8 cellular contexts compared by ENCODE assay signal in the genomic region with DNA sequence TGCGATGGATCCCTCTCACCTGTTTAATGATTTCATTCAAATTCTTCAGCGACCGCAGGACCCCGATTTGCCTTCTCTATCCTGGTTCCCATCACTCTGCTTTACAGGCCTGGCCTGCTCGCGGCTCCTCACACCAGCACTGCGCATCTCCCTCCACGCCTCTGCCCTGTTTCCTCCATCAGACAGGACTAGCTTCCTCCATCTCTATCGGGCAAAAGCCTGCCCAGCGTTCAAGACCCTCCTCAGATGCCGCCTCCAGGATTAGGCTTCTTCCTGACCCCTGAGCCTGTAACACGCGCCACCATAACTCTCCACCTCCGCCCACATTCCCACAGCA.
DNase-seq lines count a peak whose midpoint lies in the region; ATAC-seq and TF ChIP-seq lines count a peak whose summit lies in the region.
"Not testable (repeated sequence)": the region's sequence is repeated elsewhere in the genome, so short reads cannot be mapped to it uniquely, and the experiment has no call there.

No MANE protein-coding gene starts in this region.

- H3K4me3 Mint-ChIP-seq in activated CD8-positive, alpha-beta memory T cell treated with anti-CD3 and anti-CD28 coated beads, Interleukin-2, amount 10 ng/mL, durations not matched to agents 7 days and 5 days = peak overlapping the region; percentile 76
- H3K4me3 Mint-ChIP-seq in glutamatergic neuron (ENCODE audit: unreplicated experiment) = peak overlapping the region; percentile 76

- not testable (repeated sequence) for H3K27me3 ChIP-seq in DOHH2 (ENCODE audit: control insufficient read depth, low read length); OCI-LY1 (ENCODE audit: insufficient read depth, low read length); mesenchymal stem cell (ENCODE audit: control insufficient read depth in 1 of 2, insufficient read depth in 1 of 2, low read length in 2 of 2); gastrocnemius medialis

- H3K4ac ChIP-seq in mesenchymal stem cell (ENCODE audit: low read depth in 1 of 2, low read length in 2 of 2) = not testable (repeated sequence)

- peaks cover 37% of the 10 kb centered on the region for H3K4me1 Mint-ChIP-seq in activated CD8-positive, alpha-beta memory T cell treated with anti-CD3 and anti-CD28 coated beads, Interleukin-2, amount 10 ng/mL, durations not matched to agents 7 days and 5 days
- H3K4me1 Mint-ChIP-seq in glutamatergic neuron (ENCODE audit: low read depth, unreplicated experiment) = not testable (repeated sequence)

- ATAC-seq in activated CD8-positive, alpha-beta memory T cell treated with anti-CD3 and anti-CD28 coated beads, Interleukin-2, amount 10 ng/mL, durations not matched to agents 7 days and 5 days; gastrocnemius medialis: not testable (repeated sequence)

- H3K4me3 ChIP-seq in DOHH2 (ENCODE audit: low read length) (peak overlapping the region; percentile 99), OCI-LY1 (ENCODE audit: low read depth, low read length, poor library complexity, severe bottlenecking) (peak overlapping the region; percentile 99), mesenchymal stem cell (ENCODE audit: insufficient read depth in 1 of 2, low read depth in 1 of 2, low read length in 2 of 2) (peak overlapping the region; percentile 55 to 87), gastrocnemius medialis (peak overlapping the region; percentile 50 to 85 (median 81)), urinary bladder (ENCODE audit: low read depth, low read length) (peak overlapping the region; percentile 70)

- H2AK5ac ChIP-seq in mesenchymal stem cell (ENCODE audit: low read length, severe bottlenecking) = not testable (repeated sequence)

- not testable (repeated sequence) for H3F3A ChIP-seq in DOHH2 (ENCODE audit: control insufficient read depth, insufficient read depth); OCI-LY1 (ENCODE audit: insufficient read depth, low read length)

- H3K23ac ChIP-seq in mesenchymal stem cell (ENCODE audit: low read length in 2 of 2) = not testable (repeated sequence)

- H3K27me3 Mint-ChIP-seq in activated CD8-positive, alpha-beta memory T cell treated with anti-CD3 and anti-CD28 coated beads, Interleukin-2, amount 10 ng/mL, durations not matched to agents 7 days and 5 days; glutamatergic neuron (ENCODE audit: unreplicated experiment): not testable (repeated sequence)

- CTCF ChIA-PET in activated CD8-positive, alpha-beta memory T cell treated with anti-CD3 and anti-CD28 coated beads, Interleukin-2, amount 10 ng/mL, durations not matched to agents 7 days and 5 days (lab: Charles Lee) = not testable (repeated sequence)

- H3K4me2 ChIP-seq in DOHH2 (ENCODE audit: low read length) (peak overlapping the region; percentile 69), OCI-LY1 (ENCODE audit: low read length) (peak overlapping the region; percentile 79), mesenchymal stem cell (ENCODE audit: low read length, poor library complexity, severe bottlenecking) (peak overlapping the region; percentile 74)

- not testable (repeated sequence) for H4K91ac ChIP-seq in mesenchymal stem cell (ENCODE audit: low read length)

- peak overlapping the region; percentile 69 for H3K9ac ChIP-seq in OCI-LY1 (ENCODE audit: low read length)
- H3K9ac ChIP-seq in mesenchymal stem cell (ENCODE audit: low read length) = peak overlapping the region; percentile 94

- not testable (repeated sequence) for TF ChIP-seq CTCF in DOHH2 (IDR thresholded peaks at IDR 0.05; ENCODE audit: low read depth, low read length, poor library complexity, severe bottlenecking); OCI-LY1 (IDR thresholded peaks at IDR 0.05; ENCODE audit: low read length); glutamatergic neuron (IDR thresholded peaks at IDR 0.05; ENCODE audit: partially characterized antibody, unreplicated experiment); gastrocnemius medialis (IDR thresholded peaks at IDR 0.05 in 4 of 5, conservative IDR thresholded peaks at IDR 0.05 in 1 of 5)

- not testable (repeated sequence) for H3K18ac ChIP-seq in mesenchymal stem cell (ENCODE audit: low read depth in 1 of 2, low read length in 2 of 2)

- H3K27ac Mint-ChIP-seq in activated CD8-positive, alpha-beta memory T cell treated with anti-CD3 and anti-CD28 coated beads, Interleukin-2, amount 10 ng/mL, durations not matched to agents 7 days and 5 days = peak overlapping the region; percentile 79
- not testable (repeated sequence) for H3K27ac Mint-ChIP-seq in glutamatergic neuron (ENCODE audit: unreplicated experiment)

- H4K20me1 ChIP-seq in DOHH2 (ENCODE audit: control insufficient read depth, insufficient read depth, low read depth, low read length); OCI-LY1 (ENCODE audit: insufficient read depth, low read length): not testable (repeated sequence)

- H3K9me2 ChIP-seq in DOHH2 (replicated peaks; ENCODE audit: control insufficient read depth, low read length); OCI-LY1 (ENCODE audit: low read depth, low read length): not testable (repeated sequence)

- not testable (repeated sequence) for H3K9me3 ChIP-seq in DOHH2 (ENCODE audit: control insufficient read depth, insufficient read depth, low read length); OCI-LY1 (ENCODE audit: low read length); mesenchymal stem cell (ENCODE audit: control insufficient read depth, low read length); gastrocnemius medialis

- not testable (repeated sequence) for TF ChIP-seq POLR2A in gastrocnemius medialis (IDR thresholded peaks at IDR 0.05)

- peaks cover 23% of the 10 kb centered on the region for H3K79me2 ChIP-seq in DOHH2 (ENCODE audit: control insufficient read depth, low read length)
- H3K79me2 ChIP-seq in OCI-LY1 (ENCODE audit: insufficient read depth, low read length) = not testable (repeated sequence)

- in situ Hi-C loops in gastrocnemius medialis (cut with MboI; ENCODE audit: low sequenced_read_pairs in 4 of 4) = not testable (repeated sequence)

- not testable (repeated sequence) for H2BK12ac ChIP-seq in mesenchymal stem cell (ENCODE audit: low read length in 2 of 2)

- H2AFZ ChIP-seq in OCI-LY1 (ENCODE audit: low read length) = 0 out of 2 replicates have a peak overlapping the region, but pooled peaks have one; percentile 10
- H2AFZ ChIP-seq in mesenchymal stem cell (ENCODE audit: low read depth, low read length) = peak overlapping the region; percentile 93

- not testable (repeated sequence) for H3K4me1 ChIP-seq in DOHH2 (ENCODE audit: control insufficient read depth, low read length); mesenchymal stem cell (ENCODE audit: control insufficient read depth, insufficient read depth, low read depth, low read length); gastrocnemius medialis; urinary bladder (ENCODE audit: insufficient read depth)
- H3K4me1 ChIP-seq in OCI-LY1 (ENCODE audit: insufficient read depth, low read length, severe bottlenecking) = peaks cover 13% of the 10 kb centered on the region

- not testable (repeated sequence) for H2BK15ac ChIP-seq in mesenchymal stem cell (ENCODE audit: low read depth, poor library complexity, severe bottlenecking)

- H3K27ac ChIP-seq in DOHH2 (ENCODE audit: low read depth, low read length); OCI-LY1 (ENCODE audit: low read depth, low read length, poor library complexity, severe bottlenecking); mesenchymal stem cell (ENCODE audit: low read length, poor library complexity, severe bottlenecking); urinary bladder (ENCODE audit: low read depth): not testable (repeated sequence)
- H3K27ac ChIP-seq in caudate nucleus (ENCODE audit: low read depth, low read length) = peak overlapping the region; percentile 64
- peak overlapping the region in 3 of 4 donors; percentile 76 to 84 (median 80) for H3K27ac ChIP-seq in gastrocnemius medialis

- peaks cover 12% of the 10 kb centered on the region for H3K36me3 Mint-ChIP-seq in activated CD8-positive, alpha-beta memory T cell treated with anti-CD3 and anti-CD28 coated beads, Interleukin-2, amount 10 ng/mL, durations not matched to agents 7 days and 5 days
- H3K36me3 Mint-ChIP-seq in glutamatergic neuron (ENCODE audit: unreplicated experiment) = not testable (repeated sequence)

- WGBS in mesenchymal stem cell = 92% methylated on average over 14 of the region's 14 CpGs
- WGBS in urinary bladder = 61% methylated on average over 14 of the region's 14 CpGs

- not testable (repeated sequence) for H3K79me1 ChIP-seq in mesenchymal stem cell (replicated peaks; ENCODE audit: low read length, poor library complexity, severe bottlenecking)

- peak overlapping the region; percentile 27 for H4K8ac ChIP-seq in mesenchymal stem cell (ENCODE audit: low read length)

- not testable (repeated sequence) for H2BK120ac ChIP-seq in mesenchymal stem cell (ENCODE audit: low read depth, low read length)

- not testable (repeated sequence) for H3K14ac ChIP-seq in mesenchymal stem cell (ENCODE audit: low read length in 2 of 2)

- not testable (repeated sequence) for H3K9me3 Mint-ChIP-seq in activated CD8-positive, alpha-beta memory T cell treated with anti-CD3 and anti-CD28 coated beads, Interleukin-2, amount 10 ng/mL, durations not matched to agents 7 days and 5 days (ENCODE audit: low read depth); glutamatergic neuron (ENCODE audit: unreplicated experiment)

- H2BK5ac ChIP-seq in mesenchymal stem cell (ENCODE audit: low read depth, low read length, poor library complexity, severe bottlenecking) = not testable (repeated sequence)

- intact Hi-C loops in gastrocnemius medialis (cut with DNase I; ENCODE audit: low total_unique reads) = not testable (repeated sequence)

- not testable (repeated sequence) for DNase-seq in activated CD8-positive, alpha-beta memory T cell treated with anti-CD3 and anti-CD28 coated beads, Interleukin-2, amount 10 ng/mL, durations not matched to agents 7 days and 5 days; caudate nucleus (lab: John Stamatoyannopoulos, UW); glutamatergic neuron; mesenchymal stem cell; gastrocnemius medialis

- not testable (repeated sequence) for H3K36me3 ChIP-seq in DOHH2 (ENCODE audit: control insufficient read depth, low read length); OCI-LY1 (ENCODE audit: insufficient read depth, low read length); mesenchymal stem cell (ENCODE audit: control insufficient read depth in 1 of 2, insufficient read depth in 2 of 2, low read depth in 1 of 2, low read length in 2 of 2); gastrocnemius medialis; urinary bladder (ENCODE audit: insufficient read depth)
